In the genomic region with DNA sequence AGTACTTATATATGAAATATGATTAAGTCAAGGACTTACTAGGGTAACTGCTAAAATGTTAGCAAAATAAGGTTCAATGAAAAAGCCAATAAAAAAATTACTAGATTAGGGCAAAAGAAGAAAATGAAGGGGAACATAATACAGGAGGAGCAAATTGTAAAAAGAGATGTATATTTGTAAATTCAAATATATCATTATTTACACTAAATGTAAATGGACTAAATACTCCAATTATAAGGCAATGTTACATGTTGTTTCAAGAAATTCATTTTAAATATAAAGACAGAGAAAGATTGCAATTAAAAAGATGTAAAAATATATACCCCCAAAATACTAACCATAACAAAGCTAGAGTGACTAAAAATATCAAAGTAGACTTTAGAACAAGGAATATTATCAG, we compare ENCODE assay signal across 7 cellular contexts.
"Had no signal": no experiment of that assay in that cellular context is flagged by ENCODE, and none has a peak within 500 bp of the region (broad histone marks: within the 10 kb centered on the region; RNA-seq: fewer than 3 reads in every experiment).

No MANE protein-coding gene starts in this region.

- DNase-seq: IMR-90, KBM-7, KG1 had no signal

- ATAC-seq: HepG2 had no signal

- H3K27ac ChIP-seq: HL-60, KMS-11 had no signal

- H3K4me2 ChIP-seq: KMS-11 had no signal

- H3K9ac ChIP-seq: KMS-11 had no signal

- FAIRE-seq: HepG2, HTR-8/SVneo had no signal
